In genomic region chr6:170208171-170208601, GRCh38 we compare ENCODE assay signal across 22 cellular contexts.
DNase-seq lines count a peak whose midpoint lies in the region; ATAC-seq and TF ChIP-seq lines count a peak whose summit lies in the region.
"Had no signal": no experiment of that assay in that cellular context is flagged by ENCODE, and none has a peak within 500 bp of the region (broad histone marks: within the 10 kb centered on the region; RNA-seq: fewer than 3 reads in every experiment).

No MANE protein-coding gene starts in this region.

- WGBS in esophagus muscularis mucosa: 90% methylated on average over 10 of the region's 15 CpGs

- POLR2A ChIA-PET in activated CD4-positive, alpha-beta memory T cell treated with anti-CD3 and anti-CD28 coated beads for 36 hours (lab: Charles Lee): no interaction called here
- POLR2A ChIA-PET in activated CD4-positive, alpha-beta memory T cell treated with anti-CD3 and anti-CD28 coated beads, Interleukin-2, amount 10 ng/mL, durations not matched to agents 7 days and 5 days (lab: Charles Lee): no interaction called here

- no peak for TF ChIP-seq CTCF in esophagus muscularis mucosa (IDR thresholded peaks at IDR 0.05)

- H3K4me1 Mint-ChIP-seq in activated CD4-positive, alpha-beta memory T cell treated with anti-CD3 and anti-CD28 coated beads for 36 hours (ENCODE audit: low read depth): no peaks in the 10 kb centered on the region
- no peaks in the 10 kb centered on the region for H3K4me1 Mint-ChIP-seq in activated CD4-positive, alpha-beta memory T cell treated with anti-CD3 and anti-CD28 coated beads, Interleukin-2, amount 10 ng/mL, durations not matched to agents 7 days and 5 days

- no peaks in the 10 kb centered on the region for H3K4me1 ChIP-seq in esophagus muscularis mucosa
- H3K4me1 ChIP-seq: thyroid gland had no signal

- peaks cover 0 to 29% (median 0%) of the 10 kb centered on the region in 4 donors for H3K27me3 ChIP-seq in esophagus muscularis mucosa
- H3K27me3 ChIP-seq: thyroid gland had no signal

- no peaks in the 10 kb centered on the region for H3K27me3 Mint-ChIP-seq in activated CD4-positive, alpha-beta memory T cell treated with anti-CD3 and anti-CD28 coated beads for 36 hours
- H3K27me3 Mint-ChIP-seq in activated CD4-positive, alpha-beta memory T cell treated with anti-CD3 and anti-CD28 coated beads, Interleukin-2, amount 10 ng/mL, durations not matched to agents 7 days and 5 days: no peaks in the 10 kb centered on the region
- H3K27me3 Mint-ChIP-seq: brain had no signal

- no peak overlapping the region for H3K27ac ChIP-seq in esophagus muscularis mucosa (replicated peaks in 1 of 4)
- H3K27ac ChIP-seq: SK-N-MC, thyroid gland, VCaP had no signal

- DNase-seq in activated CD4-positive, alpha-beta memory T cell treated with anti-CD3 and anti-CD28 coated beads for 36 hours: peak; percentile 5
- no peak for DNase-seq in activated CD4-positive, alpha-beta memory T cell treated with anti-CD3 and anti-CD28 coated beads, Interleukin-2, amount 10 ng/mL, durations not matched to agents 7 days and 5 days
- DNase-seq in D341Med (ENCODE audit: low spot score): peak; percentile 17
- peak; percentile 72 for DNase-seq in esophagus muscularis mucosa (ENCODE audit: extremely low spot score)
- DNase-seq in posterior vena cava (ENCODE audit: low spot score): peak; percentile 65
- DNase-seq in NCI-H146 treated with DMSO at 0.1 percent for 48 hours (lab: John Stamatoyannopoulos, UW; ENCODE audit: unreplicated experiment): no peak
- DNase-seq: activated CD4-positive, alpha-beta T cell treated with anti-CD3 and anti-CD28 coated beads, Interleukin-2, amount 50 U/mL, for 4 hours; DMS79; MV-4-11; NCI-H187; NCI-H69; RPMI8226; small intestine; stimulated activated CD4-positive, alpha-beta T cell treated with anti-CD3 and anti-CD28 coated beads, Interleukin-2, amount 100 ng/mL, for 48 hours; stimulated activated naive CD4-positive, alpha-beta T cell; thyroid gland had no signal

- CTCF ChIA-PET in activated CD4-positive, alpha-beta memory T cell treated with anti-CD3 and anti-CD28 coated beads for 36 hours (lab: Charles Lee): no interaction called here
- CTCF ChIA-PET in activated CD4-positive, alpha-beta memory T cell treated with anti-CD3 and anti-CD28 coated beads, Interleukin-2, amount 10 ng/mL, durations not matched to agents 7 days and 5 days (lab: Charles Lee): no interaction called here

- H3K36me3 Mint-ChIP-seq in activated CD4-positive, alpha-beta memory T cell treated with anti-CD3 and anti-CD28 coated beads for 36 hours: peaks cover 5% of the 10 kb centered on the region
- H3K36me3 Mint-ChIP-seq in activated CD4-positive, alpha-beta memory T cell treated with anti-CD3 and anti-CD28 coated beads, Interleukin-2, amount 10 ng/mL, durations not matched to agents 7 days and 5 days (ENCODE audit: low read depth): no peaks in the 10 kb centered on the region
- H3K36me3 Mint-ChIP-seq: brain had no signal

- no peak for TF ChIP-seq POLR2A in esophagus muscularis mucosa (IDR thresholded peaks at IDR 0.05; ENCODE audit: low read depth)

- no peak for TF ChIP-seq EP300 in esophagus muscularis mucosa (IDR thresholded peaks at IDR 0.05)

- ATAC-seq in HG02642 (IDR thresholded peaks at IDR 0.05; ENCODE audit: poor library complexity, unreplicated experiment) (no peak), HG03095 (IDR thresholded peaks at IDR 0.05; ENCODE audit: unreplicated experiment) (no peak)

- no peak overlapping the region for H3K4me3 ChIP-seq in esophagus muscularis mucosa
- H3K4me3 ChIP-seq: SK-N-MC, thyroid gland had no signal

- no peaks in the 10 kb centered on the region for H3K9me3 ChIP-seq in esophagus muscularis mucosa
- H3K9me3 ChIP-seq: thyroid gland had no signal

- H3K9me3 Mint-ChIP-seq in activated CD4-positive, alpha-beta memory T cell treated with anti-CD3 and anti-CD28 coated beads for 36 hours: peaks cover 16% of the 10 kb centered on the region
- peaks cover 25% of the 10 kb centered on the region for H3K9me3 Mint-ChIP-seq in activated CD4-positive, alpha-beta memory T cell treated with anti-CD3 and anti-CD28 coated beads, Interleukin-2, amount 10 ng/mL, durations not matched to agents 7 days and 5 days

- H3K36me3 ChIP-seq in esophagus muscularis mucosa: no peaks in the 10 kb centered on the region
- H3K36me3 ChIP-seq: thyroid gland had no signal

- H3K4me3 Mint-ChIP-seq in activated CD4-positive, alpha-beta memory T cell treated with anti-CD3 and anti-CD28 coated beads for 36 hours: no peak overlapping the region
- H3K4me3 Mint-ChIP-seq in activated CD4-positive, alpha-beta memory T cell treated with anti-CD3 and anti-CD28 coated beads, Interleukin-2, amount 10 ng/mL, durations not matched to agents 7 days and 5 days: no peak overlapping the region
- H3K4me3 Mint-ChIP-seq: activated T-helper 1 cell treated with anti-CD3 and anti-CD28 coated beads, Interleukin-12 subunit alpha, Interleukin-12 subunit beta, Interleukin-2, Interleukin-4 antibody, amounts not matched to agents 30 ng/mL and 10 ng/mL and 1 ng/mL, durations not matched to agents 14 hours and 24 hours and 36 hours; brain had no signal

- intact Hi-C loops in activated CD4-positive, alpha-beta memory T cell treated with anti-CD3 and anti-CD28 coated beads for 36 hours (cut with micrococcal nuclease): no loop called here
- intact Hi-C loops in esophagus muscularis mucosa (cut with DNase I): no loop called here
- intact Hi-C loops in posterior vena cava (cut with DNase I): no loop called here

- no peak overlapping the region for H3K27ac Mint-ChIP-seq in activated CD4-positive, alpha-beta memory T cell treated with anti-CD3 and anti-CD28 coated beads for 36 hours
- H3K27ac Mint-ChIP-seq in activated CD4-positive, alpha-beta memory T cell treated with anti-CD3 and anti-CD28 coated beads, Interleukin-2, amount 10 ng/mL, durations not matched to agents 7 days and 5 days: no peak overlapping the region
- H3K27ac Mint-ChIP-seq: activated T-helper 1 cell treated with anti-CD3 and anti-CD28 coated beads, Interleukin-12 subunit alpha, Interleukin-12 subunit beta, Interleukin-2, Interleukin-4 antibody, amounts not matched to agents 30 ng/mL and 10 ng/mL and 1 ng/mL, durations not matched to agents 14 hours and 24 hours and 36 hours; brain had no signal

Comparison
In these comparisons a context has a peak if more than half of its experiments do, and no peak if none do; other contexts are left out.
1. DNase-seq: peak in activated CD4-positive, alpha-beta memory T cell treated with anti-CD3 and anti-CD28 coated beads for 36 hours (single experiment), D341Med (single experiment), esophagus muscularis mucosa (single experiment) and posterior vena cava (single experiment); none in activated CD4-positive, alpha-beta memory T cell treated with anti-CD3 and anti-CD28 coated beads, Interleukin-2, amount 10 ng/mL, durations not matched to agents 7 days and 5 days (single experiment) and NCI-H146 treated with DMSO at 0.1 percent for 48 hours (single experiment).